ENCODE assay signal across 17 cellular contexts in genomic region chr18:28457784-28458183, GRCh38.
DNase-seq lines count a peak whose midpoint lies in the region; FAIRE-seq and TF ChIP-seq lines count a peak whose summit lies in the region.
"Had no signal": no experiment of that assay in that cellular context is flagged by ENCODE, and none has a peak within 500 bp of the region (broad histone marks: within the 10 kb centered on the region; RNA-seq: fewer than 3 reads in every experiment).

No MANE protein-coding gene starts in this region.

- 80% methylated on average over 2 of the region's 2 CpGs; no CpG with 5 or more reads in 1 of the 2 experiments for WGBS in H1 (ENCODE audit: extremely low coverage in 1 of 2, insufficient coverage in 1 of 2, insufficient read length in 1 of 2, insufficient replicate concordance in 2 of 2, low coverage in 1 of 2, low lambda C conversion rate in 2 of 2, missing lambda C conversion rate in 1 of 2), 2 experiments

- no peak overlapping the region for H3K14ac ChIP-seq in H1 (ENCODE audit: insufficient read length)

- H2BK15ac ChIP-seq in H1 (ENCODE audit: low read length): no peak overlapping the region

- FAIRE-seq in H1 (lab: Jason Lieb, UNC): no peak
- FAIRE-seq: D721Med, GM12878, GM19239 had no signal

- H4K91ac ChIP-seq in H1 (replicated peaks; ENCODE audit: insufficient read length, low read length): no peak overlapping the region

- H4K20me1 ChIP-seq in H1 (replicated peaks in 1 of 2; ENCODE audit: control insufficient read depth in 1 of 2, insufficient read depth in 2 of 2, low read length in 2 of 2): no peaks in the 10 kb centered on the region

- H3K4me3 Mint-ChIP-seq in Caco-2 (ENCODE audit: unreplicated experiment): peak overlapping the region; percentile 48
- H3K4me3 Mint-ChIP-seq in Calu3 (ENCODE audit: low read depth, unreplicated experiment): no peak overlapping the region
- H3K4me3 Mint-ChIP-seq: CD4-positive, alpha-beta memory T cell; H9 had no signal

- H3K56ac ChIP-seq in H1 (replicated peaks; ENCODE audit: insufficient read length, low read depth, low read length): no peak overlapping the region

- H3K4me1 Mint-ChIP-seq in Caco-2 (ENCODE audit: low read depth, unreplicated experiment): peaks cover 9% of the 10 kb centered on the region
- peaks cover 8% of the 10 kb centered on the region for H3K4me1 Mint-ChIP-seq in Calu3 (ENCODE audit: low read depth, unreplicated experiment)
- H3K4me1 Mint-ChIP-seq: CD4-positive, alpha-beta memory T cell had no signal

- CTCF ChIA-PET in Caco-2 (lab: Charles Lee): no interaction called here
- CTCF ChIA-PET in H1 (lab: Charles Lee; ENCODE audit: partially characterized antibody): interaction anchor here (0.6 to 1.4 kb wide), 4 partner anchors 11 to 374 kb away, joined by 3 read pairs; no protein-coding TSS in a partner anchor
- CTCF ChIA-PET in Calu3 (lab: Charles Lee): no interaction called here

- TF ChIP-seq EP300 in H1 (IDR thresholded peaks at IDR 0.05; ENCODE audit: borderline replicate concordance in 1 of 2, low read depth in 2 of 2, low read length in 2 of 2): no peak

- H3K18ac ChIP-seq in H1 (ENCODE audit: extremely low read depth, low read length): no peak overlapping the region

- no peak overlapping the region for H3K4me3 ChIP-seq in Caco-2 (ENCODE audit: low read depth, low read length)
- no peak overlapping the region for H3K4me3 ChIP-seq in H1 (ENCODE audit: extremely low read depth in 1 of 4, insufficient read depth in 2 of 4, low read depth in 3 of 4, low read length in 4 of 4)
- no peak overlapping the region for H3K4me3 ChIP-seq in colonic mucosa
- H3K4me3 ChIP-seq: GM12878, GM23248 had no signal

- H3K9me3 ChIP-seq in Caco-2: no peaks in the 10 kb centered on the region
- H3K9me3 ChIP-seq in H1 (ENCODE audit: insufficient read depth in 2 of 2, low read depth in 1 of 2, low read length in 1 of 2): no peaks in the 10 kb centered on the region
- no peaks in the 10 kb centered on the region for H3K9me3 ChIP-seq in colonic mucosa

- H3K27me3 ChIP-seq in Caco-2 (replicated peaks; ENCODE audit: control insufficient read depth, insufficient read depth, low read length): no peaks in the 10 kb centered on the region
- no peaks in the 10 kb centered on the region for H3K27me3 ChIP-seq in H1 (replicated peaks in 1 of 4; ENCODE audit: control insufficient read depth in 3 of 4, extremely low read depth in 1 of 4, insufficient read depth in 3 of 4, low read length in 3 of 4)
- no peaks in the 10 kb centered on the region for H3K27me3 ChIP-seq in colonic mucosa

- H2BK120ac ChIP-seq in H1 (replicated peaks; ENCODE audit: low read depth, low read length): no peak overlapping the region

- no peak for TF ChIP-seq POLR2A in H1 (IDR thresholded peaks at IDR 0.05; ENCODE audit: control extremely low read depth in 1 of 2, low read depth in 2 of 2, low read length in 2 of 2)

- no peak overlapping the region for H2AK5ac ChIP-seq in H1 (ENCODE audit: low read depth, low read length)

- H3K36me3 ChIP-seq in Caco-2 (ENCODE audit: control insufficient read depth, insufficient read depth, low read length): no peaks in the 10 kb centered on the region
- H3K36me3 ChIP-seq in H1 (ENCODE audit: control insufficient read depth in 2 of 4, insufficient read depth in 4 of 4, low read length in 3 of 4): no peaks in the 10 kb centered on the region
- no peaks in the 10 kb centered on the region for H3K36me3 ChIP-seq in colonic mucosa

- H3K4ac ChIP-seq in H1 (replicated peaks; ENCODE audit: insufficient read length, low read depth, low read length): no peak overlapping the region

- H2BK20ac ChIP-seq in H1 (ENCODE audit: low read length): no peak overlapping the region

- no peak for TF ChIP-seq RAD21 in H1 (IDR thresholded peaks at IDR 0.05 in 1 of 2, conservative IDR thresholded peaks at IDR 0.05 in 1 of 2; ENCODE audit: low read depth in 2 of 2, low read length in 2 of 2)

- no peak for TF ChIP-seq CTCF in Caco-2 (IDR thresholded peaks at IDR 0.05; ENCODE audit: insufficient read depth in 1 of 2, low read depth in 1 of 2, low read length in 1 of 2, severe bottlenecking in 1 of 2, unreplicated experiment in 1 of 2)
- no peak for TF ChIP-seq CTCF in H1 (IDR thresholded peaks at IDR 0.05; ENCODE audit: control extremely low read depth in 1 of 3, insufficient read depth in 1 of 3, low read depth in 1 of 3, low read length in 3 of 3)
- TF ChIP-seq CTCF in colonic mucosa (IDR thresholded peaks at IDR 0.05): no peak
- TF ChIP-seq CTCF in Calu3 (IDR thresholded peaks at IDR 0.05; ENCODE audit: unreplicated experiment): no peak

- H3K79me1 ChIP-seq in H1 (ENCODE audit: low read depth, low read length): no peaks in the 10 kb centered on the region

- H3K36me3 Mint-ChIP-seq in Caco-2 (ENCODE audit: insufficient read depth, unreplicated experiment): peaks cover 6% of the 10 kb centered on the region
- no peaks in the 10 kb centered on the region for H3K36me3 Mint-ChIP-seq in Calu3 (ENCODE audit: insufficient read depth, unreplicated experiment)
- H3K36me3 Mint-ChIP-seq: CD4-positive, alpha-beta memory T cell had no signal

- intact Hi-C loops in Caco-2 (cut with micrococcal nuclease; ENCODE audit: unreplicated experiment) (no loop called here), colonic mucosa (cut with DNase I) (no loop called here), Calu3 (cut with micrococcal nuclease; ENCODE audit: unreplicated experiment) (no loop called here)

- H3K4me1 ChIP-seq in Caco-2 (no peaks in the 10 kb centered on the region), H1 (replicated peaks in 1 of 4; ENCODE audit: control insufficient read depth in 3 of 4, insufficient read depth in 4 of 4, low read length in 3 of 4) (no peaks in the 10 kb centered on the region), colonic mucosa (no peaks in the 10 kb centered on the region)

- DNase-seq in Caco-2 (peak; percentile 32 to 45), ELF-1 (ENCODE audit: low read depth, low spot score) (peak; percentile 47), H1 (ENCODE audit: low read depth in 1 of 2, low spot score in 2 of 2) (no peak), NCI-H146 (lab: John Stamatoyannopoulos, UW) (no peak), colonic mucosa (no peak), Calu3 (no peak)
- DNase-seq: C1 segment of cervical spinal cord; CD4-positive, alpha-beta memory T cell; COR-L47; DMS 273 treated with DMSO at 0.1 percent for 48 hours; DND-41; GDM1; GM23248; H9 had no signal

- H2BK5ac ChIP-seq in H1 (ENCODE audit: low read depth, low read length): no peak overlapping the region

- H2BK12ac ChIP-seq in H1 (ENCODE audit: low read depth, low read length): no peak overlapping the region

- BruUV-seq in Caco-2 (replicated peaks; lab: Mats Ljungman, UMichigan) (no TSS peak), Calu3 (replicated peaks; lab: Mats Ljungman, UMichigan) (no TSS peak)

- no peak overlapping the region for H3K23ac ChIP-seq in H1 (ENCODE audit: insufficient read length)

- no peaks in the 10 kb centered on the region for H3K23me2 ChIP-seq in H1 (ENCODE audit: low read depth, low read length)

- no peaks in the 10 kb centered on the region for H3K79me2 ChIP-seq in H1 (ENCODE audit: control insufficient read depth in 1 of 2, insufficient read depth in 2 of 2, low read length in 2 of 2)

- H3K9ac ChIP-seq in H1 (replicated peaks in 1 of 4; ENCODE audit: extremely low read depth in 1 of 4, low read depth in 3 of 4, low read length in 3 of 4): no peak overlapping the region
- no peak overlapping the region for H3K9ac ChIP-seq in colonic mucosa (ENCODE audit: low read depth in 2 of 2, low read length in 2 of 2)
- H3K9ac ChIP-seq: GM23248 had no signal

- H3K27ac ChIP-seq in H1 (ENCODE audit: low read depth, low read length): no peak overlapping the region
- H3K27ac ChIP-seq in colonic mucosa: no peak overlapping the region
- H3K27ac ChIP-seq: GM23248 had no signal

- H4K5ac ChIP-seq in H1 (ENCODE audit: insufficient read length, low read depth, low read length): no peak overlapping the region

- H3K9me3 Mint-ChIP-seq in Caco-2 (ENCODE audit: unreplicated experiment) (no peaks in the 10 kb centered on the region), Calu3 (ENCODE audit: low read depth, unreplicated experiment) (no peaks in the 10 kb centered on the region)

- H3K27me3 Mint-ChIP-seq in Caco-2 (ENCODE audit: insufficient read depth, unreplicated experiment) (no peaks in the 10 kb centered on the region), Calu3 (ENCODE audit: unreplicated experiment) (no peaks in the 10 kb centered on the region)
- H3K27me3 Mint-ChIP-seq: CD4-positive, alpha-beta memory T cell had no signal

- H3K4me2 ChIP-seq in H1 (ENCODE audit: insufficient read depth in 1 of 2, low read depth in 2 of 2, low read length in 2 of 2): no peak overlapping the region

- H3K27ac Mint-ChIP-seq in Caco-2 (ENCODE audit: unreplicated experiment) (no peak overlapping the region), Calu3 (ENCODE audit: unreplicated experiment) (no peak overlapping the region)
- H3K27ac Mint-ChIP-seq: H9 had no signal

- H2AFZ ChIP-seq in H1 (ENCODE audit: low read length): 0 out of 2 replicates have a peak overlapping the region, but pooled peaks have one; percentile 6

- H4K8ac ChIP-seq in H1 (ENCODE audit: extremely low read depth, insufficient read depth, low read length): no peak overlapping the region

- POLR2A ChIA-PET in Caco-2 (lab: Charles Lee): no interaction called here
- POLR2A ChIA-PET in H1 (lab: Charles Lee; ENCODE audit: partially characterized antibody): no interaction called here

TF ChIP-seq in H1, 55 proteins besides CTCF, POLR2A, EP300 and RAD21 (continues in another document):
- no peak for TF ChIP-seq RXRA (IDR thresholded peaks at IDR 0.05; ENCODE audit: insufficient read depth, low read depth, low read length)
- no peak for TF ChIP-seq SIX5 (IDR thresholded peaks at IDR 0.05; ENCODE audit: low read depth, low read length)
- no peak for TF ChIP-seq SIN3A (conservative IDR thresholded peaks at IDR 0.05 in 1 of 2, IDR thresholded peaks at IDR 0.05 in 1 of 2; ENCODE audit: low read depth in 1 of 2, low read length in 2 of 2)
- no peak for TF ChIP-seq KDM4A (IDR thresholded peaks at IDR 0.05; ENCODE audit: low read depth, low read length, severe bottlenecking)
- TF ChIP-seq CEBPB (IDR thresholded peaks at IDR 0.05; ENCODE audit: low read depth, low read length): no peak
- no peak for TF ChIP-seq JUND (IDR thresholded peaks at IDR 0.05; ENCODE audit: low read length)
- no peak for TF ChIP-seq KDM1A (IDR thresholded peaks at IDR 0.05; ENCODE audit: borderline replicate concordance, low read length)
- TF ChIP-seq NANOG (IDR thresholded peaks at IDR 0.05; ENCODE audit: insufficient read depth, low read depth, low read length, poor library complexity, severe bottlenecking): no peak
- no peak for TF ChIP-seq SUZ12 (IDR thresholded peaks at IDR 0.05; ENCODE audit: low read length)
- TF ChIP-seq USF2 (IDR thresholded peaks at IDR 0.05; ENCODE audit: low read length): no peak

Comparison
In these comparisons a context has a peak if more than half of its experiments do, and no peak if none do; other contexts are left out.
1. DNase-seq: peak in Caco-2 (2 of 2) and ELF-1 (single experiment); none in H1 (0 of 2), NCI-H146 (single experiment), colonic mucosa (single experiment) and Calu3 (single experiment).